Comparison of ENCODE assay signal across 7 cellular contexts in the genomic region with DNA sequence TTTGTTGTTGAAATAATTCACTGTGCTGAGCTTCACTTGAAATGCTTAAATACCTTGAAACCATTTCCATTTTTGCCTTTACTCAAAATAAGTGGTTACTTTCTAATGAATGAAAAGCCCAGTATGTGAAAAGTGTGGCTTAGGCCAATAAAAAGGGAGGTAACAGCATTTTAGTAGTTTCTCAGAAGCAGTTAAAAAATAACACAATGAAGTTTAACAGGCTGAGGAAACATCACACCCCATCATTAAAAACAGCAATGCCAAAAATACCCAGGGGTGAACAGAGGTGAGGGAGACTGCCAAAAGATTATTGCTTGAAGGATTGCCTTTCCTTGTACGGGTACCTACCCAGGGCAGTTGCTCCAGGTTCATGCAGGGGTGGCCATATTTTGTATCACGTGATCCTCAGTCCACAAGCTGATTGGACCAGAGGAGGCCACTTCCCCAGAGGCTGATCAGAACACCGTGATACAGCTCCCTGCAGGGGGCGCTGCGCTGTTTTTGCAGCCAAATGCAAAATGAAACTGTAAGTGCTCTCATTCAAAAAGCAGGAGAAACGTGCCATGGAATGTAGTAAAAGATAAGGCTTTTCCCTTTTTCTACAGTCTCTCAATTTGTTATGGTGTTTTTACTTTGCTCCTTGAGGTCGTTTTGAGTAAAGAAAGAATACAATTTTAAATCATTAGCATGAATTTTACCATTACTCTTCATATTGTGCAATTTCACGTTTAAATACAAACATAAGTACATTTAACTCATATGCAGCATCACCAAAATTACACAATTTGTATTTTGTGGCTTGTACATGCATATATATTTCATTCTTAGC.
DNase-seq lines count a peak whose midpoint lies in the region; FAIRE-seq and TF ChIP-seq lines count a peak whose summit lies in the region.

No MANE protein-coding gene starts in this region.

- H3K4me3 ChIP-seq in GM12864 (ENCODE audit: low read depth, low read length): no peak overlapping the region
- peak overlapping the region; percentile 35 for H3K4me3 ChIP-seq in WI38 (ENCODE audit: low read depth, low read length)

- peak; percentile 68 for FAIRE-seq in endometrium (lab: Jason Lieb, UNC)

- TF ChIP-seq CTCF in GM12864 (IDR thresholded peaks at IDR 0.05; ENCODE audit: low read depth, low read length, missing control alignments) (peak; percentile 60), WI38 (IDR thresholded peaks at IDR 0.05; ENCODE audit: low read depth, low read length) (peak; percentile 82)

- DNase-seq in GM12864 (ENCODE audit: low read depth) (peak; percentile 25), NCI-H1436 (lab: John Stamatoyannopoulos, UW) (peak; percentile 81), medulla oblongata (ENCODE audit: extremely low spot score) (peak; percentile 96), DMS79 treated with DMSO at 0.1 percent for 48 hours (lab: John Stamatoyannopoulos, UW) (no peak)
- DNase-seq in stimulated activated CD8-positive, alpha-beta memory T cell treated with anti-CD3 and anti-CD28 coated beads, Interleukin-7, amount 100 ng/mL, for 48 hours (ENCODE audit: extremely low read depth in 1 of 2, low read depth in 1 of 2): peak; percentile 10 to 55
